ENCODE assay signal across 19 cellular contexts in genomic region chr20:32440069-32440757, GRCh38.
A peak's percentile ranks its signal among the peaks of the same experiment; 100 is the strongest.
DNase-seq lines count a peak whose midpoint lies in the region; ATAC-seq and TF ChIP-seq lines count a peak whose summit lies in the region.
"Had no signal": no experiment of that assay in that cellular context is flagged by ENCODE, and none has a peak within 500 bp of the region (broad histone marks: within the 10 kb centered on the region; RNA-seq: fewer than 3 reads in every experiment).

No MANE protein-coding gene starts in this region.

- peaks cover 15% of the 10 kb centered on the region for H3K4me1 Mint-ChIP-seq in type B pancreatic cell (ENCODE audit: unreplicated experiment)
- peaks cover 22% of the 10 kb centered on the region for H3K4me1 Mint-ChIP-seq in glutamatergic neuron (ENCODE audit: low read depth, unreplicated experiment)

- H3K27ac Mint-ChIP-seq in type B pancreatic cell (no peak overlapping the region), glutamatergic neuron (ENCODE audit: unreplicated experiment) (no peak overlapping the region)
- H3K27ac Mint-ChIP-seq: activated B cell treated with CpG ODN at 0.5 μM for 24 hours; dendritic cell treated with granulocyte-macrophage colony-stimulating factor and Interleukin-4, amounts not matched to agents 40 ng/mL and 50 ng/mL, for 4 days had no signal

- H3K27ac ChIP-seq in right atrium auricular region: no peak overlapping the region
- peak overlapping the region in 2 of 3 donors; percentile 7 to 59 for H3K27ac ChIP-seq in right lobe of liver
- no peak overlapping the region for H3K27ac ChIP-seq in upper lobe of right lung
- H3K27ac ChIP-seq: breast epithelium, gastroesophageal sphincter, left ventricle myocardium inferior, ovary had no signal

- peaks cover 37% of the 10 kb centered on the region for H3K36me3 Mint-ChIP-seq in type B pancreatic cell
- peaks cover 17% of the 10 kb centered on the region for H3K36me3 Mint-ChIP-seq in glutamatergic neuron (ENCODE audit: unreplicated experiment)

- no peaks in the 10 kb centered on the region for H3K9me3 ChIP-seq in right atrium auricular region
- H3K9me3 ChIP-seq in right lobe of liver: no peaks in the 10 kb centered on the region
- H3K9me3 ChIP-seq in upper lobe of right lung: no peaks in the 10 kb centered on the region
- H3K9me3 ChIP-seq: breast epithelium, gastroesophageal sphincter, left ventricle myocardium inferior, ovary had no signal

- intact Hi-C loops in left cardiac atrium (cut with DNase I): no loop called here
- intact Hi-C loops in right lobe of liver (cut with DNase I): no loop called here
- intact Hi-C loops in upper lobe of right lung (cut with DNase I): no loop called here

- ATAC-seq in left cardiac atrium (no peak), right lobe of liver (peak; percentile 80 to 88 (median 84)), upper lobe of right lung (no peak), HG02885 (IDR thresholded peaks at IDR 0.05; ENCODE audit: poor library complexity, unreplicated experiment) (no peak)
- ATAC-seq: gastroesophageal sphincter had no signal

- H3K27me3 ChIP-seq in right atrium auricular region (no peaks in the 10 kb centered on the region), right lobe of liver (no peaks in the 10 kb centered on the region), upper lobe of right lung (no peaks in the 10 kb centered on the region)
- H3K27me3 ChIP-seq: breast epithelium, gastroesophageal sphincter, ovary had no signal

- no peaks in the 10 kb centered on the region for H3K4me1 ChIP-seq in right atrium auricular region
- H3K4me1 ChIP-seq in right lobe of liver: peaks cover 0 to 44% (median 20%) of the 10 kb centered on the region in 4 donors
- H3K4me1 ChIP-seq in upper lobe of right lung: no peaks in the 10 kb centered on the region
- H3K4me1 ChIP-seq: breast epithelium, left ventricle myocardium inferior had no signal

- no peak for TF ChIP-seq POLR2A in right lobe of liver (IDR thresholded peaks at IDR 0.05)

- H3K36me3 ChIP-seq in right atrium auricular region (peaks cover 57% of the 10 kb centered on the region), right lobe of liver (peaks cover 6 to 20% (median 11%) of the 10 kb centered on the region in 4 donors), upper lobe of right lung (peaks cover 57% of the 10 kb centered on the region)
- H3K36me3 ChIP-seq: ovary had no signal

- H3K9me3 Mint-ChIP-seq in type B pancreatic cell (no peaks in the 10 kb centered on the region), glutamatergic neuron (ENCODE audit: unreplicated experiment) (peaks cover 12% of the 10 kb centered on the region)
- H3K9me3 Mint-ChIP-seq: activated B cell treated with CpG ODN at 0.5 μM for 24 hours; activated naive CD8-positive, alpha-beta T cell treated with anti-CD3 and anti-CD28 coated beads, Interleukin-2, amount 10 ng/mL, durations not matched to agents 7 days and 5 days; dendritic cell treated with granulocyte-macrophage colony-stimulating factor and Interleukin-4, amounts not matched to agents 40 ng/mL and 50 ng/mL, for 4 days had no signal

- DNase-seq in right atrium auricular region (ENCODE audit: low spot score): peak; percentile 34
- no peak for DNase-seq in left cardiac atrium
- DNase-seq in activated CD8-positive, alpha-beta memory T cell treated with anti-CD3 and anti-CD28 coated beads, Interleukin-2, amount 50 U/mL, for 48 hours: peak; percentile 42
- DNase-seq in right lobe of liver: peak in 2 of 3 donors; percentile 82 to 86
- peak; percentile 47 for DNase-seq in type B pancreatic cell (ENCODE audit: extremely low spot score, unreplicated experiment)
- no peak for DNase-seq in upper lobe of right lung
- no peak for DNase-seq in glutamatergic neuron
- DNase-seq: activated B cell treated with CpG ODN at 0.5 μM for 24 hours; activated naive CD8-positive, alpha-beta T cell treated with anti-CD3 and anti-CD28 coated beads, Interleukin-2, amount 10 ng/mL, durations not matched to agents 7 days and 5 days; Karpas-422; left ventricle myocardium inferior; NCI-H1105; NCI-H526; SIG-M5 had no signal

- WGBS in right lobe of liver (ENCODE audit: insufficient coverage, low coverage, low lambda C conversion rate, missing lambda C conversion rate): 36% methylated on average over 5 of the region's 6 CpGs

- H3K4me3 Mint-ChIP-seq in type B pancreatic cell (no peak overlapping the region), glutamatergic neuron (ENCODE audit: unreplicated experiment) (no peak overlapping the region)
- H3K4me3 Mint-ChIP-seq: activated B cell treated with CpG ODN at 0.5 μM for 24 hours; activated naive CD8-positive, alpha-beta T cell treated with anti-CD3 and anti-CD28 coated beads, Interleukin-2, amount 10 ng/mL, durations not matched to agents 7 days and 5 days; dendritic cell treated with granulocyte-macrophage colony-stimulating factor and Interleukin-4, amounts not matched to agents 40 ng/mL and 50 ng/mL, for 4 days had no signal

- no peaks in the 10 kb centered on the region for H3K27me3 Mint-ChIP-seq in type B pancreatic cell
- peaks cover 3% of the 10 kb centered on the region for H3K27me3 Mint-ChIP-seq in glutamatergic neuron (ENCODE audit: unreplicated experiment)
- H3K27me3 Mint-ChIP-seq: activated B cell treated with CpG ODN at 0.5 μM for 24 hours; activated naive CD8-positive, alpha-beta T cell treated with anti-CD3 and anti-CD28 coated beads, Interleukin-2, amount 10 ng/mL, durations not matched to agents 7 days and 5 days; dendritic cell treated with granulocyte-macrophage colony-stimulating factor and Interleukin-4, amounts not matched to agents 40 ng/mL and 50 ng/mL, for 4 days had no signal

- no peak overlapping the region for H3K4me3 ChIP-seq in right atrium auricular region
- H3K4me3 ChIP-seq in right lobe of liver: no peak overlapping the region
- no peak overlapping the region for H3K4me3 ChIP-seq in upper lobe of right lung
- H3K4me3 ChIP-seq: breast epithelium, gastroesophageal sphincter, left ventricle myocardium inferior, ovary had no signal

- no peak for TF ChIP-seq CTCF in right atrium auricular region (IDR thresholded peaks at IDR 0.05)
- no peak for TF ChIP-seq CTCF in right lobe of liver (IDR thresholded peaks at IDR 0.05)
- no peak for TF ChIP-seq CTCF in type B pancreatic cell (conservative IDR thresholded peaks at IDR 0.05)
- no peak for TF ChIP-seq CTCF in upper lobe of right lung (IDR thresholded peaks at IDR 0.05)
- TF ChIP-seq CTCF in glutamatergic neuron (IDR thresholded peaks at IDR 0.05; ENCODE audit: partially characterized antibody, unreplicated experiment): no peak

Comparison
In these comparisons a context has a peak if more than half of its experiments do, and no peak if none do; other contexts are left out.
1. DNase-seq: peak in right atrium auricular region (single experiment), activated CD8-positive, alpha-beta memory T cell treated with anti-CD3 and anti-CD28 coated beads, Interleukin-2, amount 50 U/mL, for 48 hours (single experiment), right lobe of liver (2 of 3) and type B pancreatic cell (single experiment); none in left cardiac atrium (single experiment), upper lobe of right lung (single experiment) and glutamatergic neuron (single experiment).
2. H3K27ac ChIP-seq: peak in right lobe of liver (2 of 3); none in right atrium auricular region (0 of 2) and upper lobe of right lung (single experiment).
3. ATAC-seq: peak in right lobe of liver (4 of 4); none in left cardiac atrium (0 of 2), upper lobe of right lung (single experiment) and HG02885 (single experiment).